6 cellular contexts compared by ENCODE assay signal in the genomic region with DNA sequence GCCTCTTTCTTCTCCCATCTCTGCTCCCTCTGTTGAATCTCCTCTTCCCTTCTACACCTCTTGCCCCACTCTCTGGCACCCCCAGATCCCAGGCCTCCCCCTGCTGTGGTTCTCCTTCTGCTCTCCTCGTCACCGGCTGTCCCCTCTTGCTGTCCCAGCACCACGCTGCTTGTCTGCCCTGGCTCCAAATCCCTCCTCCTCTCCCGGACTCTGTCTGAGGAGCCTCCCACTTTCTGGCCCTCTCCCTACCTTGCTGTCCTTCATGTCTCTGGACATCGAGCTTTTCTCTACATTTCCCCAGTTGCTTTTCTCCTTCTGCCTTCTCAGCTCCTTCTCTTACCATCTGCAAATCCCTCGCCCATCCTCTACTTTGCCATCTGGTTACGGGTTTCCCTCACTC.
DNase-seq lines count a peak whose midpoint lies in the region; ATAC-seq and TF ChIP-seq lines count a peak whose summit lies in the region.

No MANE protein-coding gene starts in this region.

- no peak for TF ChIP-seq CTCF in AG04449 (IDR thresholded peaks at IDR 0.05; ENCODE audit: insufficient read depth, low read length, missing control alignments)
- TF ChIP-seq CTCF in RWPE2 (IDR thresholded peaks at IDR 0.05; ENCODE audit: poor library complexity, severe bottlenecking) = no peak

- DNase-seq in AG04449 (ENCODE audit: low read depth, low spot score) (no peak), RWPE2 (ENCODE audit: low spot score) (no peak), NCI-H1092 treated with DMSO at 0.1 percent for 48 hours (lab: John Stamatoyannopoulos, UW) (no peak)

- CTCF ChIA-PET in AG04449 (lab: Yijun Ruan, JAX) = no interaction called here

- no peaks in the 10 kb centered on the region for H3K27me3 ChIP-seq in RWPE2 (ENCODE audit: insufficient read depth, poor library complexity, severe bottlenecking)

- no peak overlapping the region for H3K27ac ChIP-seq in RWPE2 (ENCODE audit: poor library complexity, severe bottlenecking)

- POLR2A ChIA-PET in AG04449 (lab: Yijun Ruan, JAX) = no interaction called here

- ATAC-seq in RWPE2 (ENCODE audit: low read depth) (peak; percentile 24; the same call in 1 of the 3 replicates), GM21723 (IDR thresholded peaks at IDR 0.05; ENCODE audit: unreplicated experiment) (no peak), GM21360 (IDR thresholded peaks at IDR 0.05; ENCODE audit: unreplicated experiment) (no peak)

- H3K9me3 ChIP-seq in RWPE2 (ENCODE audit: severe bottlenecking) (peaks cover 4% of the 10 kb centered on the region), iPS-18c (ENCODE audit: control insufficient read depth, insufficient read depth, low read length) (peaks cover 4% of the 10 kb centered on the region)

- H3K4me3 ChIP-seq in AG04449 (ENCODE audit: low read depth, low read length) (peak overlapping the region; percentile 67), RWPE2 (ENCODE audit: severe bottlenecking) (peak overlapping the region; percentile 63), iPS-18c (ENCODE audit: insufficient read depth, low read depth, low read length) (peak overlapping the region; percentile 68)

- no peaks in the 10 kb centered on the region for H3K4me1 ChIP-seq in RWPE2 (ENCODE audit: insufficient read depth, poor library complexity, severe bottlenecking)

- peaks cover 6% of the 10 kb centered on the region; the same call in 1 of the 2 replicates for H3K36me3 ChIP-seq in RWPE2 (ENCODE audit: low read depth)
